18 cellular contexts compared by ENCODE assay signal in the genomic region with DNA sequence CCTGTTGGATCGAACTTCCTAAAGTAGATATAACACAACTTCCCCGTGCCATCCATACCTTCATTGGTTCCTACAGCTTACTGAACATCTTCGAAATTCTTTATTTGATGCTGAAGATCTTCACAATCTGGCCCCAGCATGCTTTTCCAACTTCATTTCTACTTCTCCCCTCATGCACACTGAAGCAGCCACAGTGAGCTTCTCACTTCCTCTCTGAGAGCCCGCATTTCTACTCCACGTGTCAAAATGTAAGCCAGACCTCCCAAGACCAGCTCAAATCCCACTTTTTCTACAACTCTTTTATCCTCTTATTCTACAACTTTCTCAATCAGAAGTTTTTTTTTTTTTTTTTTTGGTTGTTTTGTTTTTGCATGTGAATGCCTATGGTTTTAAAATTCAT.
A peak's percentile ranks its signal among the peaks of the same experiment; 100 is the strongest.
DNase-seq lines count a peak whose midpoint lies in the region; ATAC-seq and TF ChIP-seq lines count a peak whose summit lies in the region.
"Had no signal": no experiment of that assay in that cellular context is flagged by ENCODE, and none has a peak within 500 bp of the region (broad histone marks: within the 10 kb centered on the region; RNA-seq: fewer than 3 reads in every experiment).

No MANE protein-coding gene starts in this region.

- no peaks in the 10 kb centered on the region for H3K9me3 Mint-ChIP-seq in activated T-cell treated with anti-CD3 and anti-CD28 coated beads, Interleukin-2, amount 50 U/mL, for 24 hours
- H3K9me3 Mint-ChIP-seq in activated T-cell treated with anti-CD3 and anti-CD28 coated beads, Interleukin-2, amount 50 U/mL, for 4 hours: no peaks in the 10 kb centered on the region
- H3K9me3 Mint-ChIP-seq in chondrocyte (ENCODE audit: low read depth): no peaks in the 10 kb centered on the region
- H3K9me3 Mint-ChIP-seq: activated T-helper 1 cell treated with anti-CD3 and anti-CD28 coated beads, Interleukin-12 subunit alpha, Interleukin-12 subunit beta, Interleukin-2, Interleukin-4 antibody, amounts not matched to agents 30 ng/mL and 10 ng/mL and 1 ng/mL, durations not matched to agents 14 hours and 24 hours and 36 hours; T-cell had no signal

- peak overlapping the region; percentile 3 for H3K27ac Mint-ChIP-seq in activated T-cell treated with anti-CD3 and anti-CD28 coated beads, Interleukin-2, amount 50 U/mL, for 24 hours
- H3K27ac Mint-ChIP-seq in chondrocyte (ENCODE audit: unreplicated experiment): peak overlapping the region; percentile 4
- H3K27ac Mint-ChIP-seq: activated T-helper 1 cell treated with anti-CD3 and anti-CD28 coated beads, Interleukin-12 subunit alpha, Interleukin-12 subunit beta, Interleukin-2, Interleukin-4 antibody, amounts not matched to agents 30 ng/mL and 10 ng/mL and 1 ng/mL, durations not matched to agents 14 hours and 24 hours and 36 hours; T-cell had no signal

- no peak overlapping the region for H3K4me3 Mint-ChIP-seq in activated T-cell treated with anti-CD3 and anti-CD28 coated beads, Interleukin-2, amount 50 U/mL, for 24 hours
- H3K4me3 Mint-ChIP-seq in activated T-cell treated with anti-CD3 and anti-CD28 coated beads, Interleukin-2, amount 50 U/mL, for 4 hours: no peak overlapping the region
- H3K4me3 Mint-ChIP-seq in chondrocyte (ENCODE audit: unreplicated experiment): no peak overlapping the region
- H3K4me3 Mint-ChIP-seq: activated T-helper 1 cell treated with anti-CD3 and anti-CD28 coated beads, Interleukin-12 subunit alpha, Interleukin-12 subunit beta, Interleukin-2, Interleukin-4 antibody, amounts not matched to agents 30 ng/mL and 10 ng/mL and 1 ng/mL, durations not matched to agents 14 hours and 24 hours and 36 hours; T-cell had no signal

- DNase-seq in activated T-cell treated with anti-CD3 and anti-CD28 coated beads, Interleukin-2, amount 50 U/mL, for 24 hours: no peak
- no peak for DNase-seq in activated T-cell treated with anti-CD3 and anti-CD28 coated beads, Interleukin-2, amount 50 U/mL, for 4 hours
- DNase-seq in chondrocyte (ENCODE audit: low spot score) (no peak), NCI-H1417 (lab: John Stamatoyannopoulos, UW) (no peak), caudate nucleus (lab: John Stamatoyannopoulos, UW) (no peak)
- DNase-seq: activated CD4-positive, alpha-beta T cell treated with anti-CD3 and anti-CD28 coated beads for 1 hour; cortex of kidney; head of caudate nucleus; NCI-H1436; PC-9; posterior cingulate gyrus; T-cell had no signal

- peaks cover 2% of the 10 kb centered on the region for H3K36me3 Mint-ChIP-seq in activated T-cell treated with anti-CD3 and anti-CD28 coated beads, Interleukin-2, amount 50 U/mL, for 24 hours (ENCODE audit: low read depth)
- H3K36me3 Mint-ChIP-seq in activated T-cell treated with anti-CD3 and anti-CD28 coated beads, Interleukin-2, amount 50 U/mL, for 4 hours (ENCODE audit: insufficient read depth): peaks cover 16% of the 10 kb centered on the region
- H3K36me3 Mint-ChIP-seq in chondrocyte (ENCODE audit: low read depth): no peaks in the 10 kb centered on the region
- H3K36me3 Mint-ChIP-seq: T-cell had no signal

- no peaks in the 10 kb centered on the region for H3K27me3 Mint-ChIP-seq in activated T-cell treated with anti-CD3 and anti-CD28 coated beads, Interleukin-2, amount 50 U/mL, for 24 hours
- H3K27me3 Mint-ChIP-seq in activated T-cell treated with anti-CD3 and anti-CD28 coated beads, Interleukin-2, amount 50 U/mL, for 4 hours (ENCODE audit: low read depth): no peaks in the 10 kb centered on the region
- H3K27me3 Mint-ChIP-seq in chondrocyte (ENCODE audit: low read depth): no peaks in the 10 kb centered on the region
- H3K27me3 Mint-ChIP-seq: T-cell had no signal

- H3K27ac ChIP-seq in caudate nucleus (ENCODE audit: low read depth, low read length): no peak overlapping the region
- H3K27ac ChIP-seq: ascending aorta, PC-9, thoracic aorta had no signal

- no peak for TF ChIP-seq CTCF in chondrocyte (IDR thresholded peaks at IDR 0.05)

- peaks cover 73% of the 10 kb centered on the region for H3K4me1 Mint-ChIP-seq in activated T-cell treated with anti-CD3 and anti-CD28 coated beads, Interleukin-2, amount 50 U/mL, for 24 hours (ENCODE audit: low read depth)
- H3K4me1 Mint-ChIP-seq in activated T-cell treated with anti-CD3 and anti-CD28 coated beads, Interleukin-2, amount 50 U/mL, for 4 hours (ENCODE audit: low read depth): peaks cover 67% of the 10 kb centered on the region
- peaks cover 51% of the 10 kb centered on the region for H3K4me1 Mint-ChIP-seq in chondrocyte (ENCODE audit: low read depth)

- no peak for ATAC-seq in activated T-cell treated with anti-CD3 and anti-CD28 coated beads, Interleukin-2, amount 50 U/mL, for 4 hours
- ATAC-seq in GM21381 (IDR thresholded peaks at IDR 0.05; ENCODE audit: unreplicated experiment): peak; percentile 33
- ATAC-seq in HG03175 (IDR thresholded peaks at IDR 0.05; ENCODE audit: unreplicated experiment): peak; percentile 32
- no peak for ATAC-seq in GM19467 (IDR thresholded peaks at IDR 0.05; ENCODE audit: unreplicated experiment)
- ATAC-seq: T-cell had no signal

Comparison
In these comparisons a context has a peak if more than half of its experiments do, and no peak if none do; other contexts are left out.
1. ATAC-seq: peak in GM21381 (single experiment) and HG03175 (single experiment); none in activated T-cell treated with anti-CD3 and anti-CD28 coated beads, Interleukin-2, amount 50 U/mL, for 4 hours (0 of 2) and GM19467 (single experiment).